ENCODE assay signal across 2 cellular contexts in genomic region chr17:43388198-43389021, GRCh38.
TF ChIP-seq lines count a peak whose summit lies in the region.

No MANE protein-coding gene starts in this region.

TF ChIP-seq in HCT116, 20 proteins besides CTCF, POLR2A, EP300 and RAD21 (continued from another document):
- TF ChIP-seq REST (IDR thresholded peaks at IDR 0.05; ENCODE audit: low read depth) (no peak), JUND (IDR thresholded peaks at IDR 0.05) (no peak), ELF1 (IDR thresholded peaks at IDR 0.05; ENCODE audit: borderline replicate concordance, low read depth) (no peak; the same call in 1 of the 2 replicates), MAX (IDR thresholded peaks at IDR 0.05) (no peak; the same call in 1 of the 2 replicates), EZH2 (IDR thresholded peaks at IDR 0.05) (no peak), SIN3A (IDR thresholded peaks at IDR 0.05; ENCODE audit: low read depth) (0 out of 2 replicates have a peak, but pooled peaks have one; percentile 37), YY1 (IDR thresholded peaks at IDR 0.05; ENCODE audit: extremely low read depth, insufficient replicate concordance, low read depth, low read length) (no peak), CBX3 (IDR thresholded peaks at IDR 0.05; ENCODE audit: low read depth) (no peak), POLR2AphosphoS5 (IDR thresholded peaks at IDR 0.05; ENCODE audit: low read depth, low read length) (peak; percentile 93), EGR1 (IDR thresholded peaks at IDR 0.05; ENCODE audit: low read depth) (0 out of 2 replicates have a peak, but pooled peaks have one; percentile 21), TCF7L2 (IDR thresholded peaks at IDR 0.05; ENCODE audit: borderline replicate concordance, extremely low read depth, insufficient read depth, insufficient read length) (peak; percentile 9)
TF ChIP-seq in HCT116: peak in this region for 6.

TF ChIP-seq in SK-N-SH, 30 proteins besides CTCF, POLR2A, EP300 and RAD21 (continued from another document):
- peak; percentile 31; the same call in 1 of the 2 replicates for TF ChIP-seq REST (IDR thresholded peaks at IDR 0.05; ENCODE audit: low read depth, low read length)
- TF ChIP-seq ZBTB33 (IDR thresholded peaks at IDR 0.05; ENCODE audit: borderline replicate concordance, low read depth), result no peak
- TF ChIP-seq MAX (IDR thresholded peaks at IDR 0.05; ENCODE audit: low read depth), result peak; percentile 61
- no peak; the same call in 1 of the 2 replicates for TF ChIP-seq RCOR1 (IDR thresholded peaks at IDR 0.05; ENCODE audit: low read length)
- peak; percentile 93 for TF ChIP-seq TAF1 (IDR thresholded peaks at IDR 0.05; ENCODE audit: borderline replicate concordance, low read depth, low read length)
- peak; percentile 59 for TF ChIP-seq ELF1 (IDR thresholded peaks at IDR 0.05)
- TF ChIP-seq NRF1 (IDR thresholded peaks at IDR 0.05; ENCODE audit: low read depth, low read length), result no peak
- TF ChIP-seq EZH2phosphoT487 (IDR thresholded peaks at IDR 0.05; ENCODE audit: borderline replicate concordance, low read depth), result no peak
- TF ChIP-seq RFX5 (IDR thresholded peaks at IDR 0.05; ENCODE audit: low read length), result no peak
- TF ChIP-seq FOXJ3 (CRISPR knock-in tag; IDR thresholded peaks at IDR 0.05), result peak; percentile 72; the same call in 1 of the 2 replicates
